ENCODE assay signal across 8 cellular contexts in genomic region chr3:69086133-69086722, GRCh38. TPM values are rescaled to one million over a fixed set of nuclear protein-coding genes. Genes with fewer than 3 reads are reported as not detected.
A peak's percentile ranks its signal among the peaks of the same experiment; 100 is the strongest.
DNase-seq lines count a peak whose midpoint lies in the region; ATAC-seq and TF ChIP-seq lines count a peak whose summit lies in the region.

No MANE protein-coding gene starts in this region.

- peak overlapping the region; percentile 83 to 92 (median 89) for H3K9ac ChIP-seq in BLaER1 treated with 17β-estradiol and CSF1 and Interleukin-3, amounts not matched to agents 10 nM and 100 nM
- H3K9ac ChIP-seq in SK-N-MC (ENCODE audit: insufficient read length) = no peak overlapping the region

- H4K20me1 ChIP-seq in BLaER1 treated with 17β-estradiol and CSF1 and Interleukin-3, amounts not matched to agents 10 nM and 100 nM = peaks cover 0 to 45% (median 0%) of the 10 kb centered on the region in 11 experiments; a peak in 6 of 22 replicates

- TF ChIP-seq EP300 in Ishikawa (IDR thresholded peaks at IDR 0.05; ENCODE audit: borderline replicate concordance) = 0 out of 2 replicates have a peak, but pooled peaks have one; percentile 12
- TF ChIP-seq EP300 in ovary (IDR thresholded peaks at IDR 0.05) = no peak

- TF ChIP-seq POLR2A in ovary (IDR thresholded peaks at IDR 0.05) = no peak
- TF ChIP-seq POLR2A in thyroid gland (IDR thresholded peaks at IDR 0.05) = peak in 1 of 2 donors; percentile 34

- H3K9me3 Mint-ChIP-seq in activated naive CD4-positive, alpha-beta T cell treated with anti-CD3 and anti-CD28 coated beads, Interleukin-2, amount 50 U/mL, for 24 hours = no peaks in the 10 kb centered on the region

- H3K4me2 ChIP-seq in BLaER1 treated with 17β-estradiol and CSF1 and Interleukin-3, amounts not matched to agents 10 nM and 100 nM = peak overlapping the region; percentile 84 to 99 (median 96)

- peak overlapping the region; percentile 82 to 96 (median 92) for H3K4me3 ChIP-seq in BLaER1 treated with 17β-estradiol and CSF1 and Interleukin-3, amounts not matched to agents 10 nM and 100 nM
- H3K4me3 ChIP-seq in SK-N-MC (peak overlapping the region; percentile 81), ovary (peak overlapping the region; percentile 95), thyroid gland (replicated peaks in 1 of 3) (peak overlapping the region in 2 of 3 donors; percentile 82 to 88)

- 1 to 3% (median 1%) methylated on average over 5 of the region's 5 CpGs for WGBS in ovary, 3 donors
- WGBS in thyroid gland, 2 donors = 2 to 8% methylated on average over 5 of the region's 5 CpGs

- H3K27me3 Mint-ChIP-seq in activated naive CD4-positive, alpha-beta T cell treated with anti-CD3 and anti-CD28 coated beads, Interleukin-2, amount 50 U/mL, for 24 hours = no peaks in the 10 kb centered on the region

- ATAC-seq in HG03097 (IDR thresholded peaks at IDR 0.05; ENCODE audit: low FRiP score, unreplicated experiment) = no peak

- peak overlapping the region; percentile 68 to 89 (median 86); a peak in 21 of 22 replicates for H3K27ac ChIP-seq in BLaER1 treated with 17β-estradiol and CSF1 and Interleukin-3, amounts not matched to agents 10 nM and 100 nM
- no peak overlapping the region for H3K27ac ChIP-seq in SK-N-MC
- H3K27ac ChIP-seq in ovary = peak overlapping the region; percentile 29 to 69
- H3K27ac ChIP-seq in thyroid gland = peak overlapping the region; percentile 80 to 95 (median 94)

- H3K36me3 ChIP-seq in BLaER1 treated with 17β-estradiol and CSF1 and Interleukin-3, amounts not matched to agents 10 nM and 100 nM = peaks cover 0 to 30% (median 22%) of the 10 kb centered on the region in 11 experiments; a peak in 15 of 22 replicates
- H3K36me3 ChIP-seq in SK-N-MC (ENCODE audit: insufficient read depth, low read length) (no peaks in the 10 kb centered on the region), ovary (no peaks in the 10 kb centered on the region), thyroid gland (no peaks in the 10 kb centered on the region)

- H3K27ac Mint-ChIP-seq in activated naive CD4-positive, alpha-beta T cell treated with anti-CD3 and anti-CD28 coated beads, Interleukin-2, amount 50 U/mL, for 24 hours = peak overlapping the region; percentile 97

- no peaks in the 10 kb centered on the region for H3K9me3 ChIP-seq in BLaER1 treated with 17β-estradiol and CSF1 and Interleukin-3, amounts not matched to agents 10 nM and 100 nM (replicated peaks in 1 of 11)
- H3K9me3 ChIP-seq in SK-N-MC (ENCODE audit: low read depth, low read length) (no peaks in the 10 kb centered on the region), ovary (no peaks in the 10 kb centered on the region), thyroid gland (no peaks in the 10 kb centered on the region)

- no peak for TF ChIP-seq RAD21 in Ishikawa (IDR thresholded peaks at IDR 0.05; ENCODE audit: low read depth)

- peak overlapping the region; percentile 89 for H3K4me3 Mint-ChIP-seq in activated naive CD4-positive, alpha-beta T cell treated with anti-CD3 and anti-CD28 coated beads, Interleukin-2, amount 50 U/mL, for 24 hours

- H3K4me1 ChIP-seq in BLaER1 treated with 17β-estradiol and CSF1 and Interleukin-3, amounts not matched to agents 10 nM and 100 nM = peaks cover 76 to 89% (median 83%) of the 10 kb centered on the region in 10 experiments
- H3K4me1 ChIP-seq in ovary (ENCODE audit: insufficient read depth) (peaks cover 13% of the 10 kb centered on the region), thyroid gland (peaks cover 43 to 79% of the 10 kb centered on the region in 2 donors)

- TF ChIP-seq CTCF in ovary (IDR thresholded peaks at IDR 0.05) = no peak
- no peak for TF ChIP-seq CTCF in thyroid gland (IDR thresholded peaks at IDR 0.05)

- H3K36me3 Mint-ChIP-seq in activated naive CD4-positive, alpha-beta T cell treated with anti-CD3 and anti-CD28 coated beads, Interleukin-2, amount 50 U/mL, for 24 hours = peaks cover 4% of the 10 kb centered on the region

- intact Hi-C loops in head of caudate nucleus (cut with DNase I) = no loop called here
- intact Hi-C loops in ovary (cut with DNase I) = no loop called here
- intact Hi-C loops in thyroid gland (cut with DNase I) = no loop called here

- peak; percentile 8 for DNase-seq in SK-N-MC (ENCODE audit: low read depth, low spot score)
- DNase-seq in head of caudate nucleus = peak; percentile 58 to 95 (median 82)
- peak; percentile 82 to 88 (median 87) for DNase-seq in ovary
- DNase-seq in thyroid gland = peak; percentile 80 to 83

- peaks cover 77% of the 10 kb centered on the region for H3K4me1 Mint-ChIP-seq in activated naive CD4-positive, alpha-beta T cell treated with anti-CD3 and anti-CD28 coated beads, Interleukin-2, amount 50 U/mL, for 24 hours

- no peaks in the 10 kb centered on the region for H3K27me3 ChIP-seq in BLaER1 treated with 17β-estradiol and CSF1 and Interleukin-3, amounts not matched to agents 10 nM and 100 nM
- H3K27me3 ChIP-seq in ovary = no peaks in the 10 kb centered on the region
- H3K27me3 ChIP-seq in thyroid gland = no peaks in the 10 kb centered on the region

TF ChIP-seq in Ishikawa, 13 proteins besides CTCF, POLR2A, EP300 and RAD21:
- TF ChIP-seq TAF1 (IDR thresholded peaks at IDR 0.05; ENCODE audit: low read depth) (0 out of 2 replicates have a peak, but pooled peaks have one; percentile 13), NFIC (IDR thresholded peaks at IDR 0.05) (peak; percentile 89), MAX (IDR thresholded peaks at IDR 0.05) (0 out of 2 replicates have a peak, but pooled peaks have one; percentile 7), YY1 (IDR thresholded peaks at IDR 0.05; ENCODE audit: low read depth) (no peak)

RNA-seq across cellular contexts. Expression of gene ARL6IP5, which starts 1.5 kb away (rescaled TPM):
- total RNA-seq in ovary = 100 to 1,000 TPM in 1 of 7 donors, 10 to 100 TPM in 6; 59.0 to 114 (median 77.4) TPM
- 100 to 1,000 TPM in 1 of 2 donors, 10 to 100 TPM in 1; 80.7 to 197 TPM for polyA plus RNA-seq in ovary
- total RNA-seq in thyroid gland = 100 to 1,000 TPM in 2 of 4 donors, 10 to 100 TPM in 2; 65.2 to 146 (median 98.2) TPM

RNA-seq across cellular contexts. Expression of gene UBA3, which starts 6.1 kb away (rescaled TPM):
- total RNA-seq in ovary (10 to 100 TPM; 43.7 to 54.9 (median 49.5) TPM), thyroid gland (10 to 100 TPM; 57.4 to 77.9 (median 64.3) TPM)
- 10 to 100 TPM; 34.7 to 42.9 TPM for polyA plus RNA-seq in ovary

RNA-seq across cellular contexts. Expression of gene TMF1, which starts 34.1 kb away (rescaled TPM):
- total RNA-seq in ovary = 10 to 100 TPM; 24.1 to 36.4 (median 28.7) TPM
- 10 to 100 TPM; 10.7 to 14.2 TPM for polyA plus RNA-seq in ovary
- total RNA-seq in thyroid gland = 10 to 100 TPM; 44.3 to 53.2 (median 50.3) TPM

RNA-seq across cellular contexts. Expression of gene LMOD3, which starts 36.2 kb away (rescaled TPM):
- under 1 TPM in 1 of 7 donors, not detected in 6; 0.10 TPM for total RNA-seq in ovary
- under 1 TPM; 0.13 to 0.36 TPM for polyA plus RNA-seq in ovary
- total RNA-seq in thyroid gland = under 1 TPM in 1 of 4 donors, not detected in 3; 0.21 TPM

Comparison
In these comparisons a context has a peak if more than half of its experiments do, and no peak if none do; other contexts are left out.
1. DNase-seq: peak in every context shown above with its lines; median percentile 87 in ovary; 82 in head of caudate nucleus; 82 in thyroid gland; 8 in SK-N-MC.